ENCODE assay signal across 29 cellular contexts in the genomic region with DNA sequence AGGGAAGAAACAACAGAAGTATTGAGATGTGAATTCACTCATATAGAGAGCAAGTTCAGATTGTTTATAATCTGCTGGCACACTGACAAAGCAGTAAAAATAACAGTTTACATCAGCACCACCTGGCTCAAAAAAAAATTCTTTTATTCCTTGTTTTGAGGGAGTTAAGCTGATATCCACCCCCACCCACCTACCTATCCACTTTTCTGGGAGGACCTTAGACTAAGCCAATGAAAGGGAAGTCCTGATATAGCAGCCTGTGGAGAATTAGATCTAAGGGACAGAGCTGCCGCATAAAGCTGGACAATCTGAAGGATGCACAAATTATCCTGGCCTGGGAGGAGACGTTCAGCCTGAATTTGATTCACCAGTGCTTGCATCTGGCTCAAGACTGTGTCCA.
"Had no signal": no experiment of that assay in that cellular context is flagged by ENCODE, and none has a peak within 500 bp of the region (broad histone marks: within the 10 kb centered on the region; RNA-seq: fewer than 3 reads in every experiment).

No MANE protein-coding gene starts in this region.

- H3K36me3 ChIP-seq: ascending aorta, cardiac muscle cell, heart left ventricle, left lung, lower lobe of right lung, pancreas, prostate gland, tibial nerve had no signal

- H3K4me1 ChIP-seq: ascending aorta, heart left ventricle, left lung, pancreas, prostate gland, tibial nerve had no signal

- H3K4me3 ChIP-seq: ascending aorta, cardiac muscle cell, coronary artery, heart left ventricle, left lung, lower lobe of right lung, pancreas, prostate gland, skin epidermis, tibial nerve had no signal

- ATAC-seq: effector memory CD8-positive, alpha-beta T cell; heart left ventricle; naive thymus-derived CD4-positive, alpha-beta T cell; pancreas; sciatic nerve; WTC11 had no signal

- H3K27me3 ChIP-seq: ascending aorta, cardiac muscle cell, heart left ventricle, left lung, pancreas, tibial nerve had no signal

- H3K9me3 ChIP-seq: ascending aorta, heart left ventricle, lower lobe of right lung, pancreas, prostate gland, tibial nerve had no signal

- DNase-seq: activated CD4-positive, alpha-beta memory T cell treated with anti-CD3 and anti-CD28 coated beads, Interleukin-2, amount 10 ng/mL, durations not matched to agents 7 days and 5 days; activated CD4-positive, alpha-beta T cell treated with anti-CD3 and anti-CD28 coated beads for 1 hour; activated CD4-positive, alpha-beta T cell treated with anti-CD3 and anti-CD28 coated beads, Interleukin-2, amount 10 ng/mL, durations not matched to agents 7 days and 5 days; activated CD8-positive, alpha-beta memory T cell treated with anti-CD3 and anti-CD28 coated beads, Interleukin-2, amount 50 U/mL, for 48 hours; activated gamma-delta T cell; activated naive CD4-positive, alpha-beta T cell treated with anti-CD3 and anti-CD28 coated beads, Interleukin-2, amount 10 ng/mL, durations not matched to agents 7 days and 5 days; activated naive CD8-positive, alpha-beta T cell treated with anti-CD3 and anti-CD28 coated beads, Interleukin-2, amount 10 ng/mL, durations not matched to agents 7 days and 5 days; activated T-cell treated with anti-CD3 and anti-CD28 coated beads, Interleukin-2, amount 50 U/mL, for 24 hours; cerebellar nuclear complex; effector memory CD8-positive, alpha-beta T cell; foreskin fibroblast; heart left ventricle; kidney glomerular epithelial cell; left lung; lower lobe of right lung; naive thymus-derived CD4-positive, alpha-beta T cell; pancreas; retina; stimulated activated CD4-positive, alpha-beta T cell treated with anti-CD3 and anti-CD28 coated beads, Interleukin-1b, Interleukin-23, amount 100 ng/mL, for 48 hours; stimulated activated naive CD4-positive, alpha-beta T cell; T-helper 2 cell had no signal

- H3K27ac ChIP-seq: ascending aorta, cardiac muscle cell, coronary artery, heart left ventricle, left lung, lower lobe of right lung, pancreas, prostate gland, skin epidermis, tibial nerve had no signal
